Comparison of ENCODE assay signal across 9 cellular contexts in genomic region chr7:98398567-98399372, GRCh38. TPM values are rescaled to one million over a fixed set of nuclear protein-coding genes. Genes with fewer than 3 reads are reported as not detected.
DNase-seq lines count a peak whose midpoint lies in the region; ATAC-seq, FAIRE-seq and TF ChIP-seq lines count a peak whose summit lies in the region.
"Had no signal": no experiment of that assay in that cellular context is flagged by ENCODE, and none has a peak within 500 bp of the region (broad histone marks: within the 10 kb centered on the region; RNA-seq: fewer than 3 reads in every experiment).

No MANE protein-coding gene starts in this region.

- H3K4me1 ChIP-seq in HAP-1 = peaks cover 5% of the 10 kb centered on the region
- peaks cover 18% of the 10 kb centered on the region for H3K4me1 ChIP-seq in OCI-LY3 (ENCODE audit: low read length)
- H3K4me1 ChIP-seq in pancreas = peaks cover 6 to 10% (median 7%) of the 10 kb centered on the region in 3 donors
- H3K4me1 ChIP-seq in right atrium auricular region = peaks cover 0 to 7% of the 10 kb centered on the region in 2 donors

- no peaks in the 10 kb centered on the region for H3K36me3 ChIP-seq in HAP-1 (replicated peaks)
- H3K36me3 ChIP-seq in OCI-LY3 (replicated peaks; ENCODE audit: low read depth, low read length) = no peaks in the 10 kb centered on the region
- no peaks in the 10 kb centered on the region for H3K36me3 ChIP-seq in pancreas
- no peaks in the 10 kb centered on the region for H3K36me3 ChIP-seq in right atrium auricular region

- FAIRE-seq in pancreas (lab: Jason Lieb, UNC) = no peak

- WGBS in pancreas, 2 donors = 17 to 20% methylated on average over 20 of the region's 20 CpGs

- H3K9me3 ChIP-seq in HAP-1 = no peaks in the 10 kb centered on the region
- H3K9me3 ChIP-seq in OCI-LY3 (ENCODE audit: insufficient read depth, low read length) = no peaks in the 10 kb centered on the region
- no peaks in the 10 kb centered on the region for H3K9me3 ChIP-seq in pancreas
- no peaks in the 10 kb centered on the region for H3K9me3 ChIP-seq in right atrium auricular region

- no peak for DNase-seq in HAP-1 (ENCODE audit: low spot score in 2 of 2)
- peak; percentile 21 for DNase-seq in fibroblast of gingiva (ENCODE audit: low read depth)
- peak in 2 of 6 donors; percentile 19 to 28 for DNase-seq in pancreas
- DNase-seq in right atrium auricular region (ENCODE audit: low spot score) = no peak
- DNase-seq in COLO829 (ENCODE audit: low spot score) = no peak
- DNase-seq: activated naive CD8-positive, alpha-beta T cell treated with anti-CD3 and anti-CD28 coated beads, Interleukin-2, amount 50 U/mL, for 24 hours; nucleus accumbens had no signal

- in situ Hi-C loops in HAP-1 (cut with MboI; ENCODE audit: low sequenced_read_pairs) = no loop called here

- H3K9ac ChIP-seq in OCI-LY3 (ENCODE audit: low read length) = no peak overlapping the region

- H4K20me1 ChIP-seq in OCI-LY3 (ENCODE audit: insufficient read depth, low read length) = no peaks in the 10 kb centered on the region

- ATAC-seq in pancreas (peak in 2 of 4 donors; percentile 32 to 33), GM21619 (IDR thresholded peaks at IDR 0.05; ENCODE audit: unreplicated experiment) (no peak)
- ATAC-seq: activated naive CD8-positive, alpha-beta T cell treated with anti-CD3 and anti-CD28 coated beads, Interleukin-2, amount 50 U/mL, for 24 hours had no signal

- no peaks in the 10 kb centered on the region for H3K79me2 ChIP-seq in OCI-LY3 (ENCODE audit: low read length)

- peak overlapping the region; percentile 25 for H3K4me2 ChIP-seq in OCI-LY3 (ENCODE audit: low read length)

- H3K27me3 ChIP-seq in HAP-1 (ENCODE audit: low read depth) = no peaks in the 10 kb centered on the region
- peaks cover 9% of the 10 kb centered on the region; the same call in 1 of the 2 replicates for H3K27me3 ChIP-seq in OCI-LY3 (ENCODE audit: low read depth, low read length)
- H3K27me3 ChIP-seq in pancreas = no peaks in the 10 kb centered on the region
- H3K27me3 ChIP-seq in right atrium auricular region = no peaks in the 10 kb centered on the region

- H3K27ac ChIP-seq in OCI-LY3 (ENCODE audit: low read length) (no peak overlapping the region), pancreas (peak overlapping the region in 3 of 4 donors; percentile 13 to 75 (median 73)), right atrium auricular region (no peak overlapping the region)

- TF ChIP-seq CTCF in OCI-LY3 (IDR thresholded peaks at IDR 0.05; ENCODE audit: low read depth, low read length) = no peak
- no peak for TF ChIP-seq CTCF in pancreas (IDR thresholded peaks at IDR 0.05)
- TF ChIP-seq CTCF in right atrium auricular region (IDR thresholded peaks at IDR 0.05) = no peak

- intact Hi-C loops in pancreas (cut with DNase I) = no loop called here

- peak overlapping the region; percentile 55 for H3K4me3 ChIP-seq in HAP-1
- no peak overlapping the region for H3K4me3 ChIP-seq in OCI-LY3 (ENCODE audit: low read length)
- H3K4me3 ChIP-seq in pancreas = peak overlapping the region in 3 of 4 donors; percentile 14 to 87 (median 37)
- no peak overlapping the region for H3K4me3 ChIP-seq in right atrium auricular region

- no peak overlapping the region for H2AFZ ChIP-seq in OCI-LY3 (ENCODE audit: low read depth, low read length)

RNA-seq across cellular contexts. Expression of gene BAIAP2L1, which starts 2.1 kb away (rescaled TPM):
- 10 to 100 TPM; 18.8 to 31.5 (median 24.2) TPM for total RNA-seq in pancreas
- polyA plus RNA-seq in pancreas = 10 to 100 TPM; 17.9 to 20.3 TPM
- total RNA-seq in right atrium auricular region = 1 to 10 TPM; 1.1 to 1.7 TPM

Comparison
In these comparisons a context has a peak if more than half of its experiments do, and no peak if none do; other contexts are left out.
1. H3K4me3 ChIP-seq: peak in HAP-1 (single experiment) and pancreas (3 of 4); none in OCI-LY3 (single experiment) and right atrium auricular region (0 of 2).
2. H3K27ac ChIP-seq: peak in pancreas (3 of 4); none in OCI-LY3 (single experiment) and right atrium auricular region (0 of 2).
3. RNA of gene BAIAP2L1, which starts 2.1 kb away (total RNA-seq): 18.8 to 31.5 TPM in pancreas; 1.1 to 1.7 TPM in right atrium auricular region; every median in the first group is over 4 times any median in the second.